Comparison of ENCODE assay signal across 8 cellular contexts in the genomic region with DNA sequence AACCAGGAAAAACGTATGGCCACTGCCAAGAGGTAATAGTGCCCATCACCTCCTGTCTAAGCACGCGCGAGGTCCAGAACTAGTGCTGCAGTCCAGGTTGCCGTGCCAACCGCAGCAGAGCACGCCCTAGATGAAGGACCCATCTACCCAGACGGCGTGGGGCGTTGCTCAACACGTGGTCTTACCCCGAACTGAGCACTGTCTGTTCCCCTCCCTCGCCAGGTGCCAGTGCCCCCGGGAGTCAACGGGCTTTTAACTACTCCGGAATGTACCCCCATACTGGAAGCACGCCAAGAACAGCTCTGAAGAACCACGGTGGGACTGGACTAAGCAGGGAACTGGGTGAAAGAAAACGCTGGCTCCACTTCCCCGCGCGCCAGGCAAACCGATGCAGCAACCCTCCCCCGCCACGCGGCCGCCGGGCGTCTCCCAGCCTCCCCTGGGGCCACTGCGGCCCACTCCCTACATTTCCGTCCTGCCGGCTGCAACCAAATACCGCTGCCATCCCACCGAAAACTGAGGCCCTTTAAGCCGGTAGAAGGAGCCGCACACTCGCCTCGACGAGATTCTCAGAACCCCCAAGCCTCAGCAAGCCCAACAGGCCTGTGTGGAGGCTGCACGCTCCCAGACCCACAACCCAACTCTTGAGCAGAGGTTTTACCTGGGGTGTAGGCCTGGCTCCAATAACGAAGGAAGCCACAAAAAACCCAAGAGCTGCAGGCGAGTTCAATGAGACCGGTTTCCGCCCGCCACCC. TPM values are rescaled to one million over a fixed set of nuclear protein-coding genes. Genes with fewer than 3 reads are reported as not detected.
A peak's percentile ranks its signal among the peaks of the same experiment; 100 is the strongest.
DNase-seq lines count a peak whose midpoint lies in the region; ATAC-seq, FAIRE-seq and TF ChIP-seq lines count a peak whose summit lies in the region.

A gene (minus strand): TSS at position 734 of the 755 bp plus-strand sequence. CDS start 812 bp downstream, outside the sequence.

- no peaks in the 10 kb centered on the region for H3K27me3 Mint-ChIP-seq in astrocyte (ENCODE audit: low read depth, unreplicated experiment)

- peak within 1 kb of the TSS; percentile 100 for H3K9ac ChIP-seq in astrocyte (ENCODE audit: low read length)

- DNase-seq in AG08395 (ENCODE audit: low spot score) (peak; percentile 22), T-helper 22 cell (ENCODE audit: low read depth) (peak; percentile 45), astrocyte (ENCODE audit: low read depth) (peak; percentile 56), hypothalamus (lab: John Stamatoyannopoulos, UW) (peak in 44 of 51 donors; percentile 27 to 87 (median 58)), gastrocnemius medialis (peak; percentile 68 to 73), NCI-H510A treated with DMSO at 0.1 percent for 48 hours (lab: John Stamatoyannopoulos, UW) (no peak)

- FAIRE-seq in astrocyte (lab: Jason Lieb, UNC), result no peak

- in situ Hi-C loops in gastrocnemius medialis (cut with MboI; ENCODE audit: low sequenced_read_pairs in 4 of 4), result no loop called here

- peaks cover 37% of the 10 kb centered on the region for H3K36me3 Mint-ChIP-seq in astrocyte (ENCODE audit: low read depth, unreplicated experiment)

- TF ChIP-seq CTCF in astrocyte (IDR thresholded peaks at IDR 0.05; ENCODE audit: insufficient read depth, low read depth, low read length), result no peak
- TF ChIP-seq CTCF in gastrocnemius medialis (IDR thresholded peaks at IDR 0.05 in 4 of 5, conservative IDR thresholded peaks at IDR 0.05 in 1 of 5), result no peak

- peak within 1 kb of the TSS; percentile 99 for H3K27ac ChIP-seq in KOPT-K1 (ENCODE audit: low read depth, low read length, poor library complexity, severe bottlenecking)
- peak within 1 kb of the TSS; percentile 99 for H3K27ac ChIP-seq in astrocyte (ENCODE audit: low read depth, low read length)
- H3K27ac ChIP-seq in gastrocnemius medialis, result peak within 1 kb of the TSS; percentile 97 to 99 (median 98)

- H3K36me3 ChIP-seq in KOPT-K1 (ENCODE audit: insufficient read depth, low read length), result peaks cover 52% of the 10 kb centered on the region
- H3K36me3 ChIP-seq in astrocyte (ENCODE audit: insufficient read depth, low read length), result peaks cover 46% of the 10 kb centered on the region
- H3K36me3 ChIP-seq in gastrocnemius medialis, result peaks cover 13 to 45% of the 10 kb centered on the region in 2 donors

- peaks cover 43% of the 10 kb centered on the region for H3K4me1 ChIP-seq in astrocyte (ENCODE audit: insufficient read depth, low read length)
- peaks cover 65 to 71% of the 10 kb centered on the region in 2 donors for H3K4me1 ChIP-seq in gastrocnemius medialis

- H3K9me3 Mint-ChIP-seq in astrocyte (ENCODE audit: unreplicated experiment), result no peaks in the 10 kb centered on the region

- intact Hi-C loops in gastrocnemius medialis (cut with DNase I; ENCODE audit: low total_unique reads), result no loop called here

- H3K79me2 ChIP-seq in astrocyte (ENCODE audit: insufficient read depth, low read length), result peaks cover 74% of the 10 kb centered on the region

- H3K4me3 Mint-ChIP-seq in astrocyte (ENCODE audit: unreplicated experiment), result peak within 1 kb of the TSS; percentile 99

- ATAC-seq in GM19452 (IDR thresholded peaks at IDR 0.05; ENCODE audit: unreplicated experiment) (peak; percentile 14), gastrocnemius medialis (peak; percentile 9 to 12)

- H3K4me3 ChIP-seq in astrocyte (ENCODE audit: insufficient read depth, low read depth, low read length), result peak within 1 kb of the TSS; percentile 98
- H3K4me3 ChIP-seq in gastrocnemius medialis, result peak within 1 kb of the TSS; percentile 88 to 99 (median 94)

- H3K9me3 ChIP-seq in KOPT-K1 (ENCODE audit: insufficient read depth, low read length, poor library complexity, severe bottlenecking) (no peaks in the 10 kb centered on the region), astrocyte (ENCODE audit: insufficient read depth, low read depth, low read length) (no peaks in the 10 kb centered on the region), gastrocnemius medialis (no peaks in the 10 kb centered on the region)

- H3K27me3 ChIP-seq in astrocyte (ENCODE audit: insufficient read depth, low read length) (no peaks in the 10 kb centered on the region), gastrocnemius medialis (no peaks in the 10 kb centered on the region)

- H2AFZ ChIP-seq in astrocyte (ENCODE audit: low read depth, low read length), result peak within 1 kb of the TSS; percentile 81

- peaks cover 49% of the 10 kb centered on the region for H3K4me1 Mint-ChIP-seq in astrocyte (ENCODE audit: low read depth, unreplicated experiment)

- peak; percentile 86 to 99 for TF ChIP-seq POLR2A in gastrocnemius medialis (IDR thresholded peaks at IDR 0.05)

- peak within 1 kb of the TSS; percentile 94 for H3K27ac Mint-ChIP-seq in astrocyte (ENCODE audit: unreplicated experiment)

- peaks cover 53% of the 10 kb centered on the region for H4K20me1 ChIP-seq in astrocyte (ENCODE audit: insufficient read depth, low read length)

- peak within 1 kb of the TSS; percentile 97 for H3K4me2 ChIP-seq in astrocyte (ENCODE audit: low read length)

RNA-seq across cellular contexts. Expression of the gene that starts here (rescaled TPM):
- 1,391 and 1,502 TPM in 2 replicates for total RNA-seq in astrocyte
- 1,000 to 10,000 TPM; 1,017 to 1,596 (median 1,399) TPM for total RNA-seq in gastrocnemius medialis
